Comparison of ENCODE assay signal across 1 cellular context in the genomic region with DNA sequence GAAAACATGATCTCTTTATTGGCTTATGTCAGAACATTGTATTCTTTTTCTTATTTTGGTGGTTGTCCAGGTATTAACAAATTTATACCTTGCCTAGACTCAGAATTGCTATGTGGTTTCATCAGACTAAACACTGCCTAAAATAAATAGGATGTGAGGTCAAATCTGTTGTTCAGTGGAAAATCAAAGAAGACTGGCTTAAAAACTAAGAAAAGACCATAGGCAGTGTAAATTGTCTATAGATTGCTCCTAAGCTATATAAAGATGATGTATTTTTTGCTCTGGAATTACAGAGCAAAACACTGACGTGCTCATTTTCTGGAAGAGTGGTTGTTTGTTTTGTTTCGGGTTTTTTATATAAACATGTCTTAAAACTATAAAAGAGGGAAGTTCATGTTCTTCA.
TF ChIP-seq lines count a peak whose summit lies in the region.

No MANE protein-coding gene starts in this region.

TF ChIP-seq in WTC11, 78 proteins besides CTCF, POLR2A, EP300 and RAD21 (continued from another document):
- no peak for TF ChIP-seq MYBL2 (CRISPR knock-in tag; IDR thresholded peaks at IDR 0.05)
- no peak for TF ChIP-seq IRF1 (CRISPR knock-in tag; IDR thresholded peaks at IDR 0.05)
- TF ChIP-seq ATF3 (CRISPR knock-in tag; conservative IDR thresholded peaks at IDR 0.05) = no peak
